In genomic region chr5:1505506-1506241, GRCh38 we compare ENCODE assay signal across 18 cellular contexts. TPM values are rescaled to one million over a fixed set of nuclear protein-coding genes. Genes with fewer than 3 reads are reported as not detected.
DNase-seq lines count a peak whose midpoint lies in the region; ATAC-seq, FAIRE-seq and TF ChIP-seq lines count a peak whose summit lies in the region.
"Had no signal": no experiment of that assay in that cellular context is flagged by ENCODE, and none has a peak within 500 bp of the region (broad histone marks: within the 10 kb centered on the region; RNA-seq: fewer than 3 reads in every experiment).

No MANE protein-coding gene starts in this region.

- H2AFZ ChIP-seq in OCI-LY3 (ENCODE audit: low read depth, low read length), result no peak overlapping the region

- CTCF ChIA-PET in A549 (lab: Yijun Ruan, JAX), result no interaction called here

- DNase-seq in A549 (ENCODE audit: low read depth in 1 of 2, low spot score in 1 of 2), result no peak
- no peak for DNase-seq in GM06990 (ENCODE audit: extremely low read depth, insufficient read length)
- peak in 1 of 2 donors; percentile 66 for DNase-seq in left lung
- DNase-seq in HFFc6, result no peak
- no peak for DNase-seq in CD1c-positive myeloid dendritic cell (ENCODE audit: extremely low spot score)
- no peak for DNase-seq in AG08395 (ENCODE audit: low spot score)
- DNase-seq: activated naive CD4-positive, alpha-beta T cell; AML-193; erythroblast; hippocampal formation; mesenchymal stem cell; NCI-H2227 treated with DMSO at 0.1 percent for 48 hours; stimulated activated CD4-positive, alpha-beta T cell treated with anti-CD3 and anti-CD28 coated beads, Interleukin-1b, Interleukin-23, amount 100 ng/mL, for 48 hours; stimulated activated naive CD4-positive, alpha-beta T cell treated with Interleukin-2 at 50 U/mL for 16 hours had no signal

- H3K4me3 Mint-ChIP-seq in HFFc6, result no peak overlapping the region
- H3K4me3 Mint-ChIP-seq: T-helper 2 cell treated with Interferon-gamma antibody and Interleukin-4, amounts not matched to agents 5 μg/mL and 100 μg/mL, for 36 hours had no signal

- peak overlapping the region in 1 of 2 experiments; percentile 22; a peak in 1 of 6 replicates for H3K27ac ChIP-seq in A549
- peak overlapping the region; percentile 100 for H3K27ac ChIP-seq in OCI-LY3 (ENCODE audit: low read length)
- H3K27ac ChIP-seq in left lung, result no peak overlapping the region
- H3K27ac ChIP-seq: prostate gland had no signal

- no peak for FAIRE-seq in A549 (lab: Jason Lieb, UNC)

- H3K36me3 Mint-ChIP-seq in HFFc6 (ENCODE audit: low read depth), result no peaks in the 10 kb centered on the region

- H3K4me3 ChIP-seq in A549, result no peak overlapping the region
- H3K4me3 ChIP-seq in GM06990 (replicated peaks; ENCODE audit: low read depth, low read length), result peak overlapping the region; percentile 45
- H3K4me3 ChIP-seq in OCI-LY3 (ENCODE audit: low read length), result peak overlapping the region; percentile 74
- no peak overlapping the region for H3K4me3 ChIP-seq in left lung
- H3K4me3 ChIP-seq: prostate gland had no signal

- peak overlapping the region; percentile 99 for H3K9ac ChIP-seq in OCI-LY3 (ENCODE audit: low read length)

- POLR2A ChIA-PET in A549 (lab: Yijun Ruan, JAX), result no interaction called here

- no peaks in the 10 kb centered on the region; the same call in 1 of the 2 replicates for H3K27me3 Mint-ChIP-seq in HFFc6 (ENCODE audit: insufficient read depth)

- no peak for TF ChIP-seq RAD21 in A549 (conservative IDR thresholded peaks at IDR 0.05 in 1 of 2, IDR thresholded peaks at IDR 0.05 in 1 of 2)

- H4K20me1 ChIP-seq in OCI-LY3 (ENCODE audit: insufficient read depth, low read length), result peaks cover 51% of the 10 kb centered on the region

- H3K4me1 Mint-ChIP-seq in HFFc6 (ENCODE audit: low read depth), result peaks cover 6% of the 10 kb centered on the region; the same call in 1 of the 2 replicates

- no peaks in the 10 kb centered on the region for H3K9me3 ChIP-seq in A549
- H3K9me3 ChIP-seq in OCI-LY3 (ENCODE audit: insufficient read depth, low read length), result no peaks in the 10 kb centered on the region
- H3K9me3 ChIP-seq in left lung, result no peaks in the 10 kb centered on the region
- H3K9me3 ChIP-seq: prostate gland had no signal

- no peak for TF ChIP-seq EP300 in A549 (IDR thresholded peaks at IDR 0.05)

- intact Hi-C loops in left lung (cut with DNase I), result no loop called here

- peak; percentile 2 to 21; a peak in 4 of 6 replicates for ATAC-seq in A549
- peak; percentile 17 for ATAC-seq in left lung
- ATAC-seq in GM21360 (IDR thresholded peaks at IDR 0.05; ENCODE audit: unreplicated experiment), result no peak

- no peaks in the 10 kb centered on the region for H3K9me3 Mint-ChIP-seq in HFFc6
- H3K9me3 Mint-ChIP-seq: T-helper 2 cell treated with Interferon-gamma antibody and Interleukin-4, amounts not matched to agents 5 μg/mL and 100 μg/mL, for 36 hours had no signal

- H3K4me1 ChIP-seq in A549 (no peaks in the 10 kb centered on the region), OCI-LY3 (ENCODE audit: low read length) (peaks cover 69% of the 10 kb centered on the region), left lung (peaks cover 20 to 72% of the 10 kb centered on the region in 2 donors)

- H3K4me2 ChIP-seq in A549 (no peak overlapping the region), OCI-LY3 (ENCODE audit: low read length) (peak overlapping the region; percentile 100)

- TF ChIP-seq CTCF in A549 (IDR thresholded peaks at IDR 0.05), result no peak
- TF ChIP-seq CTCF in GM06990 (IDR thresholded peaks at IDR 0.05; ENCODE audit: insufficient read depth, low read length, poor library complexity, severe bottlenecking), result no peak
- no peak for TF ChIP-seq CTCF in OCI-LY3 (IDR thresholded peaks at IDR 0.05; ENCODE audit: low read depth, low read length)
- no peak for TF ChIP-seq CTCF in left lung (IDR thresholded peaks at IDR 0.05)
- no peak for TF ChIP-seq CTCF in HFFc6 (IDR thresholded peaks at IDR 0.05)

- no peak overlapping the region for H3K27ac Mint-ChIP-seq in HFFc6
- H3K27ac Mint-ChIP-seq: T-helper 2 cell treated with Interferon-gamma antibody and Interleukin-4, amounts not matched to agents 5 μg/mL and 100 μg/mL, for 36 hours had no signal

- H3K36me3 ChIP-seq in GM06990 (ENCODE audit: control insufficient read depth, insufficient read depth, low read length) (peaks cover 18% of the 10 kb centered on the region), OCI-LY3 (replicated peaks; ENCODE audit: low read depth, low read length) (peaks cover 44% of the 10 kb centered on the region), left lung (peaks cover 0 to 41% of the 10 kb centered on the region in 2 donors)
- H3K36me3 ChIP-seq: prostate gland had no signal

- no peaks in the 10 kb centered on the region for H3K27me3 ChIP-seq in GM06990 (replicated peaks; ENCODE audit: control insufficient read depth, insufficient read depth, low read length)
- no peaks in the 10 kb centered on the region for H3K27me3 ChIP-seq in OCI-LY3 (ENCODE audit: low read depth, low read length)
- H3K27me3 ChIP-seq in left lung, result no peaks in the 10 kb centered on the region

- 95% methylated on average over 21 of the region's 24 CpGs for WGBS in A549 (ENCODE audit: missing lambda C conversion rate)

- H3K79me2 ChIP-seq in OCI-LY3 (ENCODE audit: low read length), result peaks cover 96% of the 10 kb centered on the region

- no peak for TF ChIP-seq POLR2A in A549 (IDR thresholded peaks at IDR 0.05; ENCODE audit: low read length)

TF ChIP-seq in A549, 52 proteins besides CTCF, POLR2A, EP300 and RAD21:
- TF ChIP-seq JUN (IDR thresholded peaks at IDR 0.05) (no peak), USF2 (IDR thresholded peaks at IDR 0.05) (0 out of 2 replicates have a peak, but pooled peaks have one; percentile 40), EHMT2 (IDR thresholded peaks at IDR 0.05; ENCODE audit: low read depth) (no peak)

RNA-seq across cellular contexts. Expression of gene LPCAT1, which starts 18.1 kb away (rescaled TPM):
- polyA plus RNA-seq in A549 (2011; rRNA removed) (22.9 and 24.7 TPM in 2 replicates), A549 (2017; fragmentation: RNase III; extraction: RNeasy Plus Mini Kit Qiagen cat#74134 plus additional on column Dnase treatment) (59.9 to 74.9 TPM (median 73.4 TPM) in 3 replicates)
- 40.3 and 47.5 TPM in 2 replicates for polyA plus RNA-seq in A549 (2012; cell fraction: cytosol; rRNA removed)
- 84.6 and 102 TPM in 2 replicates for polyA plus RNA-seq in A549 (2012; cell fraction: nucleus; rRNA removed)
- 17.1 and 25.6 TPM in 2 replicates for polyA minus RNA-seq in A549 (2011; rRNA and poly(A)+ RNA removed)
- 100 to 1,000 TPM; 458 to 751 TPM for total RNA-seq in left lung
- total RNA-seq in HFFc6 (2021; fragmentation: NEBNext Ultra II Directional; extraction: Animal tissue kit (Norgen Biotek cat#: 25700)), result 10 to 100 TPM; 37.5 to 53.5 (median 44.1) TPM

Comparison
In these comparisons a context has a peak if more than half of its experiments do, and no peak if none do; other contexts are left out.
1. H3K4me3 ChIP-seq: peak in GM06990 (single experiment) and OCI-LY3 (single experiment); none in A549 (single experiment) and left lung (0 of 2).
2. RNA of gene LPCAT1, which starts 18.1 kb away (total RNA-seq): 458 to 751 TPM in left lung; 37.5 to 53.5 TPM in HFFc6; every median in the first group is over 4 times any median in the second.